9 cellular contexts compared by ENCODE assay signal in the genomic region with DNA sequence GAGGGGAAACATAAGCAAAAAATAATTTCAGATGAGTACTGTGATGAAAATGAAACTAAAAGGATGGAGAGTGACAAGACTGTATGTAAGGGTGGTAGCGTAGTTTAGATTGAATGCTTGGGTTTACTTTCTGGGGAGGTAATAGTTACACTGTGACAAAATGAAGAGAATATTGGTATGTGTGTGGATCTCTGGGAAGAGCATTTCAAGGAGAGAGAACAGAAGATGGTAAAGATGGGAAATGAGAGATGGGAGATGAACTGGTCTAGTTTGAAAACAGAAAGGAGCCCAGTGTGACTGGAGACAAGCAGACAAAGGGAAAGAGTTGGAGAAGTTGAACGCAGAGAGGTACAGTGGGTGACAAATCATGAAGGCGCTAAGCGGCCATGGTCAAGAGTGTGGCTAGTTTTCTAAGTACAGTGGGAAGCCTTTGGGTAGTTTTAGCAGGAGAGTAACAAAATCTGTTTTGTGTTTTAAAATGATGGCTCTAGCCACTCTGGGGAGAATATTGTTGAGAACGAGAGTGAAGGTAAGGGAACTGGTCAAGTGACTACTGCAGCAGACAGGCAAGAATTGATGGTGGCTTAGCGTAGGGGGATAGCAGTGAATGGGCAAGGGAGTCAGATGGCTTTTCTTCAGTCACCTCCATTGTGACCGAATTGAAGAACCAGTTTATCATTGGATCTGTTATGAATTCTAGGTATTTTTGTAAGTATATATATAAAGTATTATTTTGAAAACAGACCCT. TPM values are rescaled to one million over a fixed set of nuclear protein-coding genes. Genes with fewer than 3 reads are reported as not detected.
A peak's percentile ranks its signal among the peaks of the same experiment; 100 is the strongest.
DNase-seq lines count a peak whose midpoint lies in the region; ATAC-seq and TF ChIP-seq lines count a peak whose summit lies in the region.
"Had no signal": no experiment of that assay in that cellular context is flagged by ENCODE, and none has a peak within 500 bp of the region (broad histone marks: within the 10 kb centered on the region; RNA-seq: fewer than 3 reads in every experiment).

No MANE protein-coding gene starts in this region.

- H3K36me3 ChIP-seq in CD8-positive, alpha-beta T cell (ENCODE audit: insufficient read depth, low read length) = no peaks in the 10 kb centered on the region

- H3K9me3 ChIP-seq in CD8-positive, alpha-beta T cell (ENCODE audit: low read length) = no peaks in the 10 kb centered on the region

- no peaks in the 10 kb centered on the region for H3K27me3 ChIP-seq in CD8-positive, alpha-beta T cell (ENCODE audit: insufficient read depth, low read length)

- intact Hi-C loops in CD8-positive, alpha-beta T cell (cut with DNase I, micrococcal nuclease) = loop anchor here in 1 of 2 experiments (10.0 kb wide), 1 partner anchor 509 kb away; no protein-coding TSS in a partner anchor

- POLR2A ChIA-PET in CD8-positive, alpha-beta T cell (lab: Charles Lee) = no interaction called here
- POLR2A ChIA-PET in T-cell (lab: Charles Lee) = interaction anchor here in 1 of 2 donors (0.6 kb wide), 1 partner anchor 10 kb away, joined by 3 read pairs; no protein-coding TSS in a partner anchor

- ATAC-seq in CD8-positive, alpha-beta T cell = peak; percentile 56
- ATAC-seq in GM19043 (IDR thresholded peaks at IDR 0.05; ENCODE audit: low read depth, unreplicated experiment) (peak; percentile 68), HG02938 (IDR thresholded peaks at IDR 0.05; ENCODE audit: unreplicated experiment) (peak; percentile 48), T-cell (replicated peaks in 1 of 4) (peak in 3 of 4 experiments; percentile 57 to 74 (median 74)), HG02840 (IDR thresholded peaks at IDR 0.05; ENCODE audit: low FRiP score, unreplicated experiment) (no peak)

- H3K9me3 Mint-ChIP-seq in CD8-positive, alpha-beta T cell = no peaks in the 10 kb centered on the region
- H3K9me3 Mint-ChIP-seq in T-cell = no peaks in the 10 kb centered on the region

- DNase-seq in CD8-positive, alpha-beta T cell = no peak
- DNase-seq in T-cell (peak in 1 of 34 experiments; percentile 17), GM03348 (ENCODE audit: low spot score) (no peak), germinal center (ENCODE audit: low spot score) (no peak), NCI-H128 (lab: John Stamatoyannopoulos, UW; ENCODE audit: unreplicated experiment) (no peak)
- DNase-seq: C1 segment of cervical spinal cord had no signal

- H3K4me1 Mint-ChIP-seq in CD8-positive, alpha-beta T cell (ENCODE audit: low read depth) = peaks cover 10% of the 10 kb centered on the region
- H3K4me1 Mint-ChIP-seq in T-cell = peaks cover 5 to 12% (median 10%) of the 10 kb centered on the region in 3 donors

- no peak overlapping the region for H3K4me3 Mint-ChIP-seq in CD8-positive, alpha-beta T cell
- H3K4me3 Mint-ChIP-seq in T-cell = no peak overlapping the region

- H3K27me3 Mint-ChIP-seq in CD8-positive, alpha-beta T cell (ENCODE audit: low read depth) = no peaks in the 10 kb centered on the region
- no peaks in the 10 kb centered on the region for H3K27me3 Mint-ChIP-seq in T-cell

- peaks cover 11% of the 10 kb centered on the region for H3K4me1 ChIP-seq in CD8-positive, alpha-beta T cell (ENCODE audit: insufficient read depth, low read length)

- H3K27ac ChIP-seq in CD8-positive, alpha-beta T cell (ENCODE audit: low read depth, low read length) = no peak overlapping the region

- CTCF ChIA-PET in CD8-positive, alpha-beta T cell (lab: Charles Lee) = no interaction called here
- CTCF ChIA-PET in T-cell (lab: Charles Lee) = no interaction called here

- peaks cover 7% of the 10 kb centered on the region for H3K36me3 Mint-ChIP-seq in CD8-positive, alpha-beta T cell
- peaks cover 8% of the 10 kb centered on the region for H3K36me3 Mint-ChIP-seq in T-cell

- H3K4me3 ChIP-seq in CD8-positive, alpha-beta T cell (ENCODE audit: low read depth, low read length) = peak overlapping the region; percentile 26

- no peak overlapping the region for H3K27ac Mint-ChIP-seq in CD8-positive, alpha-beta T cell
- H3K27ac Mint-ChIP-seq in T-cell = no peak overlapping the region

- TF ChIP-seq CTCF in CD8-positive, alpha-beta T cell (IDR thresholded peaks at IDR 0.05) = no peak

RNA-seq across cellular contexts. Expression of a gene that starts 22.6 kb away (rescaled TPM):
- 10 to 100 TPM; 31.7 to 32.8 TPM for total RNA-seq in CD8-positive, alpha-beta T cell
- 10 to 100 TPM; 26.1 to 60.0 (median 31.0) TPM for total RNA-seq in T-cell
